Comparison of ENCODE assay signal across 8 cellular contexts in genomic region chr15:79673416-79674123, GRCh38.
DNase-seq lines count a peak whose midpoint lies in the region; ATAC-seq and TF ChIP-seq lines count a peak whose summit lies in the region.

No MANE protein-coding gene starts in this region.

- H3K4me3 ChIP-seq in AG09309 (ENCODE audit: control insufficient read depth, low read depth, low read length) (no peak overlapping the region), HUES64 (ENCODE audit: low read length) (no peak overlapping the region), left ventricle myocardium inferior (no peak overlapping the region)

- H3K9me3 ChIP-seq in HUES64 (ENCODE audit: insufficient read depth, low read depth, low read length) (no peaks in the 10 kb centered on the region), left ventricle myocardium inferior (replicated peaks) (no peaks in the 10 kb centered on the region)

- 33% methylated on average over 3 of the region's 4 CpGs for WGBS in HUES64

- DNase-seq in AG09309 (ENCODE audit: low read depth), result peak; percentile 27
- DNase-seq in cerebellar cortex (ENCODE audit: low spot score), result peak; percentile 25
- no peak for DNase-seq in GOT3 (lab: John Stamatoyannopoulos, UW)
- DNase-seq in ureter (ENCODE audit: low spot score), result no peak
- no peak for DNase-seq in left ventricle myocardium inferior

- H3K4me1 ChIP-seq in HUES64 (ENCODE audit: insufficient read depth, low read length) (peaks cover 19% of the 10 kb centered on the region), left ventricle myocardium inferior (no peaks in the 10 kb centered on the region)

- intact Hi-C loops in left ventricle myocardium inferior (cut with micrococcal nuclease), result no loop called here

- H3K27me3 ChIP-seq in HUES64 (ENCODE audit: insufficient read depth, low read length) (no peaks in the 10 kb centered on the region), left ventricle myocardium inferior (ENCODE audit: low read depth) (peaks cover 33% of the 10 kb centered on the region)

- H3K9ac ChIP-seq in HUES64 (ENCODE audit: low read depth, low read length), result no peak overlapping the region

- ATAC-seq in GM21367 (IDR thresholded peaks at IDR 0.05; ENCODE audit: unreplicated experiment) (peak; percentile 77), HG03135 (IDR thresholded peaks at IDR 0.05; ENCODE audit: unreplicated experiment) (no peak)

- H3K27ac ChIP-seq in HUES64 (ENCODE audit: low read depth, low read length) (peak overlapping the region; percentile 42; the same call in 1 of the 2 replicates), left ventricle myocardium inferior (replicated peaks) (no peak overlapping the region)

- TF ChIP-seq CTCF in AG09309 (IDR thresholded peaks at IDR 0.05; ENCODE audit: control insufficient read depth, insufficient read depth, low read depth, low read length, missing control alignments), result no peak
- TF ChIP-seq CTCF in left ventricle myocardium inferior (IDR thresholded peaks at IDR 0.05; ENCODE audit: borderline replicate concordance), result no peak

- H3K36me3 ChIP-seq in HUES64 (ENCODE audit: insufficient read depth, low read length), result no peaks in the 10 kb centered on the region
- no peaks in the 10 kb centered on the region for H3K36me3 ChIP-seq in left ventricle myocardium inferior

Comparison
In these comparisons a context has a peak if more than half of its experiments do, and no peak if none do; other contexts are left out.
1. DNase-seq: peak in AG09309 (single experiment) and cerebellar cortex (single experiment); none in GOT3 (single experiment), ureter (single experiment) and left ventricle myocardium inferior (single experiment).